In the genomic region with DNA sequence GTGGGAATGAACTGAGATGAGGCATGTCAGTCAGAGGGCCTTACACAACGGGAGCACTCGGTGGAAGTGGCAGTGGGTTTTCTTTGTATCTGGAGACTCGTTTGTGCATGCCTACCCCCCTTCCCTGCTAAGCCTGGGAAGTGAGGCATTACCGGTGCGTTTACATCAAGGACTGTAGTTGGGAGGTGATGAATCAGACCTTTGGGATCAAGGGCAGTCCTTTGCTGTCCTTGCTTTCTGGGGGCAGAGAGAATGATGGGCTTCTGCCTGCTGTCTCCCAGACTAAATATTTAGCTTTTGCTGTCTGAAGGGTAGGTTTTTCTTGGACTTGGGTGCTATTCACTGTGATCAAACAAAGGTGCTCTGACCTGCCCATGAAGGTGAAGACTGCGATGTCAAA, we compare ENCODE assay signal across 1 cellular context.
A peak's percentile ranks its signal among the peaks of the same experiment; 100 is the strongest.
TF ChIP-seq lines count a peak whose summit lies in the region.

No MANE protein-coding gene starts in this region.

TF ChIP-seq in HepG2, 621 proteins besides CTCF, POLR2A, EP300 and RAD21 (continued from another document and continues in another):
- TF ChIP-seq, protein P1, sequence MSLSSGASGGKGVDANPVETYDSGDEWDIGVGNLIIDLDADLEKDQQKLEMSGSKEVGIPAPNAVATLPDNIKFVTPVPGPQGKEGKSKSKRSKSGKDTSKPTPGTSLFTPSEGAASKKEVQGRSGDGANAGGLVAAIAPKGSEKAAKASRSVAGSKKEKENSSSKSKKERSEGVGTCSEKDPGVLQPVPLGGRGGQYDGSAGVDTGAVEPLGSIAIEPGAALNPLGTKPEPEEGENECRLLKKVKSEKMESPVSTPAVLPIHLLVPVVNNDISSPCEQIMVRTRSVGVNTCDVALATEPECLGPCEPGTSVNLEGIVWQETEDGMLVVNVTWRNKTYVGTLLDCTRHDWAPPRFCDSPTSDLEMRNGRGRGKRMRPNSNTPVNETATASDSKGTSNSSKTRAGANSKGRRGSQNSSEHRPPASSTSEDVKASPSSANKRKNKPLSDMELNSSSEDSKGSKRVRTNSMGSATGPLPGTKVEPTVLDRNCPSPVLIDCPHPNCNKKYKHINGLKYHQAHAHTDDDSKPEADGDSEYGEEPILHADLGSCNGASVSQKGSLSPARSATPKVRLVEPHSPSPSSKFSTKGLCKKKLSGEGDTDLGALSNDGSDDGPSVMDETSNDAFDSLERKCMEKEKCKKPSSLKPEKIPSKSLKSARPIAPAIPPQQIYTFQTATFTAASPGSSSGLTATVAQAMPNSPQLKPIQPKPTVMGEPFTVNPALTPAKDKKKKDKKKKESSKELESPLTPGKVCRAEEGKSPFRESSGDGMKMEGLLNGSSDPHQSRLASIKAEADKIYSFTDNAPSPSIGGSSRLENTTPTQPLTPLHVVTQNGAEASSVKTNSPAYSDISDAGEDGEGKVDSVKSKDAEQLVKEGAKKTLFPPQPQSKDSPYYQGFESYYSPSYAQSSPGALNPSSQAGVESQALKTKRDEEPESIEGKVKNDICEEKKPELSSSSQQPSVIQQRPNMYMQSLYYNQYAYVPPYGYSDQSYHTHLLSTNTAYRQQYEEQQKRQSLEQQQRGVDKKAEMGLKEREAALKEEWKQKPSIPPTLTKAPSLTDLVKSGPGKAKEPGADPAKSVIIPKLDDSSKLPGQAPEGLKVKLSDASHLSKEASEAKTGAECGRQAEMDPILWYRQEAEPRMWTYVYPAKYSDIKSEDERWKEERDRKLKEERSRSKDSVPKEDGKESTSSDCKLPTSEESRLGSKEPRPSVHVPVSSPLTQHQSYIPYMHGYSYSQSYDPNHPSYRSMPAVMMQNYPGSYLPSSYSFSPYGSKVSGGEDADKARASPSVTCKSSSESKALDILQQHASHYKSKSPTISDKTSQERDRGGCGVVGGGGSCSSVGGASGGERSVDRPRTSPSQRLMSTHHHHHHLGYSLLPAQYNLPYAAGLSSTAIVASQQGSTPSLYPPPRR (CRISPR knock-in tag; IDR thresholded peaks at IDR 0.05; ENCODE audit: borderline replicate concordance): peak; percentile 49; the same call in 1 of the 2 replicates
- TF ChIP-seq HNRNPH1 (optimal IDR thresholded peaks at IDR 0.05; ENCODE audit: low read depth, low read length) (no peak), GTF3A (CRISPR knock-in tag; conservative IDR thresholded peaks at IDR 0.05) (no peak), ZNF792 (CRISPR knock-in tag; IDR thresholded peaks at IDR 0.05) (no peak), ZNF629 (CRISPR knock-in tag; conservative IDR thresholded peaks at IDR 0.05) (no peak), TCF7L2 (IDR thresholded peaks at IDR 0.05; ENCODE audit: low read depth, low read length) (no peak), ZMAT3 (CRISPR knock-in tag; conservative IDR thresholded peaks at IDR 0.05) (0 out of 2 replicates have a peak, but pooled peaks have one; percentile 30), AKAP8 (CRISPR knock-in tag; IDR thresholded peaks at IDR 0.05) (peak; percentile 69; the same call in 1 of the 2 replicates), AGO2 (optimal IDR thresholded peaks at IDR 0.05; ENCODE audit: low read depth, low read length) (no peak), ZMYM3 (CRISPR knock-in tag; IDR thresholded peaks at IDR 0.05) (no peak), ZSCAN30 (CRISPR knock-in tag; IDR thresholded peaks at IDR 0.05) (no peak), ETV5 (CRISPR knock-in tag; IDR thresholded peaks at IDR 0.05; ENCODE audit: borderline replicate concordance) (peak; percentile 74; the same call in 1 of the 2 replicates), ZNF569 (CRISPR knock-in tag; IDR thresholded peaks at IDR 0.05; ENCODE audit: borderline replicate concordance) (no peak), MIXL1 (CRISPR knock-in tag; IDR thresholded peaks at IDR 0.05) (peak; percentile 48; the same call in 1 of the 2 replicates), SMAD3 (CRISPR knock-in tag; IDR thresholded peaks at IDR 0.05) (no peak), HDAC1 (CRISPR knock-in tag; IDR thresholded peaks at IDR 0.05) (peak; percentile 70), ZNF12 (CRISPR knock-in tag; IDR thresholded peaks at IDR 0.05) (no peak), ZNF263 (CRISPR knock-in tag; IDR thresholded peaks at IDR 0.05) (peak; percentile 52; the same call in 1 of the 2 replicates), MATR3 (CRISPR knock-in tag; IDR thresholded peaks at IDR 0.05) (no peak), SAP130 (CRISPR knock-in tag; IDR thresholded peaks at IDR 0.05; ENCODE audit: low read depth) (peak; percentile 81), SNAI1 (CRISPR knock-in tag; IDR thresholded peaks at IDR 0.05; ENCODE audit: borderline replicate concordance) (no peak), MIER3 (CRISPR knock-in tag; IDR thresholded peaks at IDR 0.05; ENCODE audit: borderline replicate concordance) (peak; percentile 52; the same call in 1 of the 2 replicates), HOXA3 (CRISPR knock-in tag; IDR thresholded peaks at IDR 0.05) (no peak; the same call in 1 of the 2 replicates), SPEN (CRISPR knock-in tag; IDR thresholded peaks at IDR 0.05; ENCODE audit: low read depth) (peak; percentile 67; the same call in 1 of the 2 replicates)
- TF ChIP-seq, protein P2, sequence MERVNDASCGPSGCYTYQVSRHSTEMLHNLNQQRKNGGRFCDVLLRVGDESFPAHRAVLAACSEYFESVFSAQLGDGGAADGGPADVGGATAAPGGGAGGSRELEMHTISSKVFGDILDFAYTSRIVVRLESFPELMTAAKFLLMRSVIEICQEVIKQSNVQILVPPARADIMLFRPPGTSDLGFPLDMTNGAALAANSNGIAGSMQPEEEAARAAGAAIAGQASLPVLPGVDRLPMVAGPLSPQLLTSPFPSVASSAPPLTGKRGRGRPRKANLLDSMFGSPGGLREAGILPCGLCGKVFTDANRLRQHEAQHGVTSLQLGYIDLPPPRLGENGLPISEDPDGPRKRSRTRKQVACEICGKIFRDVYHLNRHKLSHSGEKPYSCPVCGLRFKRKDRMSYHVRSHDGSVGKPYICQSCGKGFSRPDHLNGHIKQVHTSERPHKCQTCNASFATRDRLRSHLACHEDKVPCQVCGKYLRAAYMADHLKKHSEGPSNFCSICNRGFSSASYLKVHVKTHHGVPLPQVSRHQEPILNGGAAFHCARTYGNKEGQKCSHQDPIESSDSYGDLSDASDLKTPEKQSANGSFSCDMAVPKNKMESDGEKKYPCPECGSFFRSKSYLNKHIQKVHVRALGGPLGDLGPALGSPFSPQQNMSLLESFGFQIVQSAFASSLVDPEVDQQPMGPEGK (CRISPR knock-in tag; IDR thresholded peaks at IDR 0.05): peak; percentile 12; the same call in 1 of the 2 replicates
- TF ChIP-seq, protein P3, sequence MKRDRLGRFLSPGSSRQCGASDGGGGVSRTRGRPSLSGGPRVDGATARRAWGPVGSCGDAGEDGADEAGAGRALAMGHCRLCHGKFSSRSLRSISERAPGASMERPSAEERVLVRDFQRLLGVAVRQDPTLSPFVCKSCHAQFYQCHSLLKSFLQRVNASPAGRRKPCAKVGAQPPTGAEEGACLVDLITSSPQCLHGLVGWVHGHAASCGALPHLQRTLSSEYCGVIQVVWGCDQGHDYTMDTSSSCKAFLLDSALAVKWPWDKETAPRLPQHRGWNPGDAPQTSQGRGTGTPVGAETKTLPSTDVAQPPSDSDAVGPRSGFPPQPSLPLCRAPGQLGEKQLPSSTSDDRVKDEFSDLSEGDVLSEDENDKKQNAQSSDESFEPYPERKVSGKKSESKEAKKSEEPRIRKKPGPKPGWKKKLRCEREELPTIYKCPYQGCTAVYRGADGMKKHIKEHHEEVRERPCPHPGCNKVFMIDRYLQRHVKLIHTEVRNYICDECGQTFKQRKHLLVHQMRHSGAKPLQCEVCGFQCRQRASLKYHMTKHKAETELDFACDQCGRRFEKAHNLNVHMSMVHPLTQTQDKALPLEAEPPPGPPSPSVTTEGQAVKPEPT (CRISPR knock-in tag; IDR thresholded peaks at IDR 0.05; ENCODE audit: low read depth): no peak
- TF ChIP-seq, protein P4, sequence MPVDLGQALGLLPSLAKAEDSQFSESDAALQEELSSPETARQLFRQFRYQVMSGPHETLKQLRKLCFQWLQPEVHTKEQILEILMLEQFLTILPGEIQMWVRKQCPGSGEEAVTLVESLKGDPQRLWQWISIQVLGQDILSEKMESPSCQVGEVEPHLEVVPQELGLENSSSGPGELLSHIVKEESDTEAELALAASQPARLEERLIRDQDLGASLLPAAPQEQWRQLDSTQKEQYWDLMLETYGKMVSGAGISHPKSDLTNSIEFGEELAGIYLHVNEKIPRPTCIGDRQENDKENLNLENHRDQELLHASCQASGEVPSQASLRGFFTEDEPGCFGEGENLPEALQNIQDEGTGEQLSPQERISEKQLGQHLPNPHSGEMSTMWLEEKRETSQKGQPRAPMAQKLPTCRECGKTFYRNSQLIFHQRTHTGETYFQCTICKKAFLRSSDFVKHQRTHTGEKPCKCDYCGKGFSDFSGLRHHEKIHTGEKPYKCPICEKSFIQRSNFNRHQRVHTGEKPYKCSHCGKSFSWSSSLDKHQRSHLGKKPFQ (CRISPR knock-in tag; IDR thresholded peaks at IDR 0.05; ENCODE audit: insufficient replicate concordance): peak; percentile 91
- TF ChIP-seq, protein P5, sequence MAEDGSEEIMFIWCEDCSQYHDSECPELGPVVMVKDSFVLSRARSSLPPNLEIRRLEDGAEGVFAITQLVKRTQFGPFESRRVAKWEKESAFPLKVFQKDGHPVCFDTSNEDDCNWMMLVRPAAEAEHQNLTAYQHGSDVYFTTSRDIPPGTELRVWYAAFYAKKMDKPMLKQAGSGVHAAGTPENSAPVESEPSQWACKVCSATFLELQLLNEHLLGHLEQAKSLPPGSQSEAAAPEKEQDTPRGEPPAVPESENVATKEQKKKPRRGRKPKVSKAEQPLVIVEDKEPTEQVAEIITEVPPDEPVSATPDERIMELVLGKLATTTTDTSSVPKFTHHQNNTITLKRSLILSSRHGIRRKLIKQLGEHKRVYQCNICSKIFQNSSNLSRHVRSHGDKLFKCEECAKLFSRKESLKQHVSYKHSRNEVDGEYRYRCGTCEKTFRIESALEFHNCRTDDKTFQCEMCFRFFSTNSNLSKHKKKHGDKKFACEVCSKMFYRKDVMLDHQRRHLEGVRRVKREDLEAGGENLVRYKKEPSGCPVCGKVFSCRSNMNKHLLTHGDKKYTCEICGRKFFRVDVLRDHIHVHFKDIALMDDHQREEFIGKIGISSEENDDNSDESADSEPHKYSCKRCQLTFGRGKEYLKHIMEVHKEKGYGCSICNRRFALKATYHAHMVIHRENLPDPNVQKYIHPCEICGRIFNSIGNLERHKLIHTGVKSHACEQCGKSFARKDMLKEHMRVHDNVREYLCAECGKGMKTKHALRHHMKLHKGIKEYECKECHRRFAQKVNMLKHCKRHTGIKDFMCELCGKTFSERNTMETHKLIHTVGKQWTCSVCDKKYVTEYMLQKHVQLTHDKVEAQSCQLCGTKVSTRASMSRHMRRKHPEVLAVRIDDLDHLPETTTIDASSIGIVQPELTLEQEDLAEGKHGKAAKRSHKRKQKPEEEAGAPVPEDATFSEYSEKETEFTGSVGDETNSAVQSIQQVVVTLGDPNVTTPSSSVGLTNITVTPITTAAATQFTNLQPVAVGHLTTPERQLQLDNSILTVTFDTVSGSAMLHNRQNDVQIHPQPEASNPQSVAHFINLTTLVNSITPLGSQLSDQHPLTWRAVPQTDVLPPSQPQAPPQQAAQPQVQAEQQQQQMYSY (CRISPR knock-in tag; IDR thresholded peaks at IDR 0.05): no peak
- TF ChIP-seq, protein P6, sequence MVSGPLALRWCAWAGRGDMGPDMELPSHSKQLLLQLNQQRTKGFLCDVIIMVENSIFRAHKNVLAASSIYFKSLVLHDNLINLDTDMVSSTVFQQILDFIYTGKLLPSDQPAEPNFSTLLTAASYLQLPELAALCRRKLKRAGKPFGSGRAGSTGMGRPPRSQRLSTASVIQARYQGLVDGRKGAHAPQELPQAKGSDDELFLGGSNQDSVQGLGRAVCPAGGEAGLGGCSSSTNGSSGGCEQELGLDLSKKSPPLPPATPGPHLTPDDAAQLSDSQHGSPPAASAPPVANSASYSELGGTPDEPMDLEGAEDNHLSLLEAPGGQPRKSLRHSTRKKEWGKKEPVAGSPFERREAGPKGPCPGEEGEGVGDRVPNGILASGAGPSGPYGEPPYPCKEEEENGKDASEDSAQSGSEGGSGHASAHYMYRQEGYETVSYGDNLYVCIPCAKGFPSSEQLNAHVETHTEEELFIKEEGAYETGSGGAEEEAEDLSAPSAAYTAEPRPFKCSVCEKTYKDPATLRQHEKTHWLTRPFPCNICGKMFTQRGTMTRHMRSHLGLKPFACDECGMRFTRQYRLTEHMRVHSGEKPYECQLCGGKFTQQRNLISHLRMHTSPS (CRISPR knock-in tag; IDR thresholded peaks at IDR 0.05; ENCODE audit: low read depth): peak; percentile 28; the same call in 1 of the 2 replicates
- TF ChIP-seq, protein P7, sequence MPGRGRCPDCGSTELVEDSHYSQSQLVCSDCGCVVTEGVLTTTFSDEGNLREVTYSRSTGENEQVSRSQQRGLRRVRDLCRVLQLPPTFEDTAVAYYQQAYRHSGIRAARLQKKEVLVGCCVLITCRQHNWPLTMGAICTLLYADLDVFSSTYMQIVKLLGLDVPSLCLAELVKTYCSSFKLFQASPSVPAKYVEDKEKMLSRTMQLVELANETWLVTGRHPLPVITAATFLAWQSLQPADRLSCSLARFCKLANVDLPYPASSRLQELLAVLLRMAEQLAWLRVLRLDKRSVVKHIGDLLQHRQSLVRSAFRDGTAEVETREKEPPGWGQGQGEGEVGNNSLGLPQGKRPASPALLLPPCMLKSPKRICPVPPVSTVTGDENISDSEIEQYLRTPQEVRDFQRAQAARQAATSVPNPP (CRISPR knock-in tag; IDR thresholded peaks at IDR 0.05): no peak
- TF ChIP-seq, protein P8, sequence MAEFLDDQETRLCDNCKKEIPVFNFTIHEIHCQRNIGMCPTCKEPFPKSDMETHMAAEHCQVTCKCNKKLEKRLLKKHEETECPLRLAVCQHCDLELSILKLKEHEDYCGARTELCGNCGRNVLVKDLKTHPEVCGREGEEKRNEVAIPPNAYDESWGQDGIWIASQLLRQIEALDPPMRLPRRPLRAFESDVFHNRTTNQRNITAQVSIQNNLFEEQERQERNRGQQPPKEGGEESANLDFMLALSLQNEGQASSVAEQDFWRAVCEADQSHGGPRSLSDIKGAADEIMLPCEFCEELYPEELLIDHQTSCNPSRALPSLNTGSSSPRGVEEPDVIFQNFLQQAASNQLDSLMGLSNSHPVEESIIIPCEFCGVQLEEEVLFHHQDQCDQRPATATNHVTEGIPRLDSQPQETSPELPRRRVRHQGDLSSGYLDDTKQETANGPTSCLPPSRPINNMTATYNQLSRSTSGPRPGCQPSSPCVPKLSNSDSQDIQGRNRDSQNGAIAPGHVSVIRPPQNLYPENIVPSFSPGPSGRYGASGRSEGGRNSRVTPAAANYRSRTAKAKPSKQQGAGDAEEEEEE (CRISPR knock-in tag; IDR thresholded peaks at IDR 0.05; ENCODE audit: borderline replicate concordance): peak; percentile 97
- TF ChIP-seq, protein P9, sequence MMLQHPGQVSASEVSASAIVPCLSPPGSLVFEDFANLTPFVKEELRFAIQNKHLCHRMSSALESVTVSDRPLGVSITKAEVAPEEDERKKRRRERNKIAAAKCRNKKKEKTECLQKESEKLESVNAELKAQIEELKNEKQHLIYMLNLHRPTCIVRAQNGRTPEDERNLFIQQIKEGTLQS (CRISPR knock-in tag; IDR thresholded peaks at IDR 0.05): no peak
